In genomic region chr12:124453419-124454351, GRCh38 we compare ENCODE assay signal across 9 cellular contexts.
DNase-seq lines count a peak whose midpoint lies in the region; ATAC-seq and TF ChIP-seq lines count a peak whose summit lies in the region.
"Had no signal": no experiment of that assay in that cellular context is flagged by ENCODE, and none has a peak within 500 bp of the region (broad histone marks: within the 10 kb centered on the region; RNA-seq: fewer than 3 reads in every experiment).

No MANE protein-coding gene starts in this region.

- H4K20me1 ChIP-seq in GM23338 (replicated peaks; ENCODE audit: insufficient read depth): peaks cover 8% of the 10 kb centered on the region; the same call in 1 of the 2 replicates

- H3K36me3 Mint-ChIP-seq in GM23338 (ENCODE audit: low read depth): peaks cover 20% of the 10 kb centered on the region

- H3K4me3 Mint-ChIP-seq in GM23338: no peak overlapping the region

- peaks cover 7% of the 10 kb centered on the region for H3K27me3 Mint-ChIP-seq in GM23338 (ENCODE audit: insufficient read depth, low read depth, poor library complexity)

- H3K79me2 ChIP-seq in GM23338 (replicated peaks; ENCODE audit: insufficient read depth): peaks cover 7% of the 10 kb centered on the region

- no peaks in the 10 kb centered on the region for H3K9me2 ChIP-seq in GM23338 (ENCODE audit: insufficient read depth)

- peaks cover 10% of the 10 kb centered on the region for H3K4me1 Mint-ChIP-seq in GM23338

- no peak for TF ChIP-seq CTCF in GM23338 (conservative IDR thresholded peaks at IDR 0.05; ENCODE audit: low read depth in 2 of 2)

- H3K27me3 ChIP-seq in GM23338 (ENCODE audit: insufficient read depth): no peaks in the 10 kb centered on the region

- no peak overlapping the region for H2AFZ ChIP-seq in GM23338

- no peak overlapping the region for H3K4me3 ChIP-seq in GM23338

- no peak overlapping the region for H3K4me2 ChIP-seq in GM23338

- H3K9me3 Mint-ChIP-seq in GM23338: no peaks in the 10 kb centered on the region; the same call in 2 of the 3 replicates

- no peaks in the 10 kb centered on the region for H3K36me3 ChIP-seq in GM23338 (ENCODE audit: insufficient read depth)

- H3F3A ChIP-seq in GM23338 (replicated peaks; ENCODE audit: low read depth): no peaks in the 10 kb centered on the region

- DNase-seq in GF-D8 (lab: John Stamatoyannopoulos, UW) (peak; percentile 88), KBM-7 (peak; percentile 95), midbrain (lab: John Stamatoyannopoulos, UW) (peak; percentile 43), GM23338 (ENCODE audit: low spot score) (no peak)
- DNase-seq in activated CD4-positive, alpha-beta T cell treated with anti-CD3 and anti-CD28 coated beads for 4 hours: peak; percentile 80 to 84
- peak; percentile 61 for DNase-seq in stimulated activated CD8-positive, alpha-beta memory T cell treated with anti-CD3 and anti-CD28 coated beads, Interleukin-7, amount 100 ng/mL, for 24 hours (ENCODE audit: low read depth)

- no peaks in the 10 kb centered on the region for H3K4me1 ChIP-seq in GM23338 (ENCODE audit: insufficient read depth)

- H3K27ac ChIP-seq in cingulate gyrus (ENCODE audit: low read depth, low read length) (peak overlapping the region; percentile 65), GM23338 (ENCODE audit: low read depth) (no peak overlapping the region)
- H3K27ac ChIP-seq: epithelial cell of prostate had no signal

- H3K27ac Mint-ChIP-seq in GM23338: no peak overlapping the region

- peak; percentile 76 for ATAC-seq in GM21723 (IDR thresholded peaks at IDR 0.05; ENCODE audit: unreplicated experiment)
- ATAC-seq in GM23338: no peak

- in situ Hi-C loops in KBM-7 (cut with MboI; ENCODE audit: low pct_unique_long_range_greater_than_20kb, low sequenced_read_pairs): no loop called here

TF ChIP-seq in GM23338, 12 proteins besides CTCF, POLR2A, EP300 and RAD21:
- TF ChIP-seq CREB1 (CRISPR knock-in tag; IDR thresholded peaks at IDR 0.05; ENCODE audit: low read depth): no peak
- TF ChIP-seq POLR2AphosphoS5 (IDR thresholded peaks at IDR 0.05; ENCODE audit: low read depth): no peak
- no peak for TF ChIP-seq ZNF114 (CRISPR knock-in tag; IDR thresholded peaks at IDR 0.05)
- TF ChIP-seq STAT1 (IDR thresholded peaks at IDR 0.05; ENCODE audit: unreplicated experiment): no peak
- TF ChIP-seq REST (IDR thresholded peaks at IDR 0.05; ENCODE audit: unreplicated experiment): no peak
- TF ChIP-seq JUNB (IDR thresholded peaks at IDR 0.05; ENCODE audit: unreplicated experiment): no peak
- no peak for TF ChIP-seq EZH2 (IDR thresholded peaks at IDR 0.05; ENCODE audit: low read depth, unreplicated experiment)
- TF ChIP-seq ZNF462 (CRISPR knock-in tag; IDR thresholded peaks at IDR 0.05): no peak
- no peak for TF ChIP-seq ZNF331 (CRISPR knock-in tag; IDR thresholded peaks at IDR 0.05; ENCODE audit: low read depth)
- no peak for TF ChIP-seq ETS1 (IDR thresholded peaks at IDR 0.05)
- TF ChIP-seq EZH2phosphoT487 (IDR thresholded peaks at IDR 0.05; ENCODE audit: unreplicated experiment): no peak
- no peak for TF ChIP-seq NANOG (IDR thresholded peaks at IDR 0.05; ENCODE audit: borderline replicate concordance)
